17 cellular contexts compared by ENCODE assay signal in the genomic region with DNA sequence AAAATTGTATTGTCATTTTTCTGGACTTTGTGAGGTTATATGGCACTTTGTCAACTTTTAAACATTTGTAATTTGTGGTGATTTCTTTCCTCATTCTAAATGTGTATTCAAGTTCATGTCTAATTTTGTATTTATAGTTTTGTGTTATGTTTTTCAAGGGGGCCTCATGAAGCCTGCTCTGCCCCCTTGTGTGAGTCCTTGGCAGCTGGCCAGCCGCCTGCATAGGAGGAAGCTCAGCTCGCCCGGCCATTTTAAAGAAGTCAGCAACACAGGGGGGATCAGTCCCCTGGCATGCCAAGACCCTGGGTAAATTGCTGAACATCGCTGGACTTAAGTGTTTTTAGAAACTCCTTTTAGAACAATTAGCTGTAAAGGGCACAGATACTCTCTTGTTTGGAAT.
"Had no signal": no experiment of that assay in that cellular context is flagged by ENCODE, and none has a peak within 500 bp of the region (broad histone marks: within the 10 kb centered on the region; RNA-seq: fewer than 3 reads in every experiment).

No MANE protein-coding gene starts in this region.

- DNase-seq: activated CD4-positive, alpha-beta T cell treated with anti-CD3 and anti-CD28 coated beads for 1 hour; activated CD4-positive, alpha-beta T cell treated with anti-CD3 and anti-CD28 coated beads, Interleukin-2, amount 50 U/mL, for 1 hour; activated CD8-positive, alpha-beta T cell treated with anti-CD3 and anti-CD28 coated beads, Interleukin-2, amount 10 ng/mL, durations not matched to agents 7 days and 5 days; activated gamma-delta T cell; activated naive CD4-positive, alpha-beta T cell treated with anti-CD3 and anti-CD28 coated beads, Interleukin-2, amount 50 U/mL, for 16 hours; activated naive CD8-positive, alpha-beta T cell treated with anti-CD3 and anti-CD28 coated beads, Interleukin-2, amount 50 U/mL, for 24 hours; erythroblast; foreskin fibroblast; kidney glomerular epithelial cell; left ventricle myocardium inferior; midbrain; occipital lobe; right lobe of liver; stimulated activated CD4-positive, alpha-beta T cell treated with anti-CD3 and anti-CD28 coated beads, Interleukin-1b, Interleukin-23, amount 100 ng/mL, for 48 hours; stimulated activated naive CD8-positive, alpha-beta T cell treated with anti-CD3 and anti-CD28 coated beads, Interleukin-15, amount 100 ng/mL, for 72 hours; tibial artery had no signal

- H3K4me3 Mint-ChIP-seq: activated CD8-positive, alpha-beta T cell treated with anti-CD3 and anti-CD28 coated beads, Interleukin-2, amount 10 ng/mL, durations not matched to agents 7 days and 5 days; activated naive CD8-positive, alpha-beta T cell treated with anti-CD3 and anti-CD28 coated beads, Interleukin-2, amount 50 U/mL, for 24 hours; activated T-helper 1 cell treated with anti-CD3 and anti-CD28 coated beads, Interleukin-12 subunit alpha, Interleukin-12 subunit beta, Interleukin-2, Interleukin-4 antibody, amounts not matched to agents 30 ng/mL and 10 ng/mL and 1 ng/mL, durations not matched to agents 14 hours and 24 hours and 36 hours; stimulated activated naive CD8-positive, alpha-beta T cell treated with anti-CD3 and anti-CD28 coated beads, Interleukin-15, amount 100 ng/mL, for 72 hours had no signal

- H3K27ac Mint-ChIP-seq: activated CD8-positive, alpha-beta T cell treated with anti-CD3 and anti-CD28 coated beads, Interleukin-2, amount 10 ng/mL, durations not matched to agents 7 days and 5 days; activated naive CD8-positive, alpha-beta T cell treated with anti-CD3 and anti-CD28 coated beads, Interleukin-2, amount 50 U/mL, for 24 hours; activated T-helper 1 cell treated with anti-CD3 and anti-CD28 coated beads, Interleukin-12 subunit alpha, Interleukin-12 subunit beta, Interleukin-2, Interleukin-4 antibody, amounts not matched to agents 30 ng/mL and 10 ng/mL and 1 ng/mL, durations not matched to agents 14 hours and 24 hours and 36 hours had no signal

- ATAC-seq: activated CD8-positive, alpha-beta T cell treated with anti-CD3 and anti-CD28 coated beads, Interleukin-2, amount 10 ng/mL, durations not matched to agents 7 days and 5 days; activated naive CD8-positive, alpha-beta T cell treated with anti-CD3 and anti-CD28 coated beads, Interleukin-2, amount 50 U/mL, for 24 hours; right lobe of liver; stimulated activated naive CD8-positive, alpha-beta T cell treated with anti-CD3 and anti-CD28 coated beads, Interleukin-15, amount 100 ng/mL, for 72 hours had no signal

- H3K9me3 Mint-ChIP-seq: activated naive CD8-positive, alpha-beta T cell treated with anti-CD3 and anti-CD28 coated beads, Interleukin-2, amount 50 U/mL, for 24 hours; activated T-helper 1 cell treated with anti-CD3 and anti-CD28 coated beads, Interleukin-12 subunit alpha, Interleukin-12 subunit beta, Interleukin-2, Interleukin-4 antibody, amounts not matched to agents 30 ng/mL and 10 ng/mL and 1 ng/mL, durations not matched to agents 14 hours and 24 hours and 36 hours had no signal
